20 cellular contexts compared by ENCODE assay signal in the genomic region with DNA sequence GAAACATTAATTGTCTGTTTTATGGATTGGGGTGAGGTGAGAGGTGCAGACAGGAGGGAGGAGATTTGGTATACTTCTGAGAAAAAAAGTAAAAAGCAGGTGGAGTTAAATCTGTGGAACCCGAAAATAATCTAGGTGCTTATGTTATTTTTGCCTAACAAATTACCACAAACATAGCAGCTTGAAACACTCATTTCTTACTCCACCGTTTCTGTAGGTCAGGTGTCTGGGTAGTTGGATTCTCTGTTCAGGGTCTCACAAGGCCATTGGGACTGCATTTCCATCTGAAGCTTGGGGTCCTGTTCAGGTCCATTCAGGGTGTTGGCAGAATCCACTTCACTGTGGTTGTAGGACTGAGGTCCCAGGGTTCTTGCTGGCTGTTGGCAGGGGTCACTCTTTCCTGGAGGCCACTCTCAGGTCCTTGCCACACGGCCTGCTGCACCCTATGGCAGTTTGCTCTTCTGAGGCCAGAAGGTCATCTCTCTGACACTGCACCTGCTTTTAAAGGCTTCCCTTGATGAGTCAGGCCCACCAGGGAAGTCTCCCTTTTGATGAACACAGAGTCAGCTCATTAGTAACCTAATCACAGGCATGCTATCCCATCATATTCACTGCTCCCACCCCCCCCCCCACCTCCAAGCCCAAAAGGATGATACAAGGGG.
DNase-seq lines count a peak whose midpoint lies in the region; ATAC-seq and TF ChIP-seq lines count a peak whose summit lies in the region.
"Had no signal": no experiment of that assay in that cellular context is flagged by ENCODE, and none has a peak within 500 bp of the region (broad histone marks: within the 10 kb centered on the region; RNA-seq: fewer than 3 reads in every experiment).

No MANE protein-coding gene starts in this region.

- H3K27ac ChIP-seq in HEK293 (ENCODE audit: extremely low read depth, low read depth, low read length): no peak overlapping the region
- H3K27ac ChIP-seq: prostate gland, vagina had no signal

- peaks cover 21% of the 10 kb centered on the region for H3K4me1 ChIP-seq in HEK293 (ENCODE audit: control insufficient read depth, insufficient read depth, low read length)
- H3K4me1 ChIP-seq: prostate gland had no signal

- in situ Hi-C loops in KBM-7 (cut with MboI; ENCODE audit: low pct_unique_long_range_greater_than_20kb, low sequenced_read_pairs): no loop called here

- H3K9me3 ChIP-seq in HEK293 (ENCODE audit: control insufficient read depth, insufficient read depth, low read depth, low read length) (no peaks in the 10 kb centered on the region), MG63 (no peaks in the 10 kb centered on the region)
- H3K9me3 ChIP-seq: prostate gland, spleen, vagina had no signal

- POLR2A ChIA-PET in HEK293 (lab: Yijun Ruan, JAX): no interaction called here

- ATAC-seq in GM18517 (IDR thresholded peaks at IDR 0.05; ENCODE audit: unreplicated experiment) (peak; percentile 54), HG03354 (IDR thresholded peaks at IDR 0.05; ENCODE audit: poor library complexity, severe bottlenecking, unreplicated experiment) (peak; percentile 45)
- ATAC-seq in activated CD4-positive, CD25-positive, alpha-beta regulatory T cell treated with anti-CD3 and anti-CD28 coated beads, Interleukin-2, amount 50 U/mL, for 24 hours: no peak
- ATAC-seq: SK-N-SH treated with all-trans-retinoic acid at 6 μM for 48 hours; stimulated activated naive CD8-positive, alpha-beta T cell treated with anti-CD3 and anti-CD28 coated beads, Interleukin-15, amount 100 ng/mL, for 72 hours had no signal

- H3K36me3 ChIP-seq in HEK293 (ENCODE audit: control insufficient read depth in 2 of 2, insufficient read depth in 1 of 2, low read length in 2 of 2) (no peaks in the 10 kb centered on the region), MG63 (peaks cover 71% of the 10 kb centered on the region)
- H3K36me3 ChIP-seq: prostate gland, spleen, vagina had no signal

- H3K4me3 ChIP-seq in HEK293 (ENCODE audit: low read depth, low read length) (no peak overlapping the region), MG63 (no peak overlapping the region)
- H3K4me3 ChIP-seq: prostate gland, spleen, vagina had no signal

- intact Hi-C loops in posterior cingulate gyrus (cut with DNase I): no loop called here

- DNase-seq in islet precursor cell: peak; percentile 52
- no peak for DNase-seq in posterior cingulate gyrus
- DNase-seq in KBM-7: no peak
- DNase-seq in MG63: no peak
- DNase-seq: activated CD4-positive, alpha-beta memory T cell treated with anti-CD3 and anti-CD28 coated beads, Interleukin-2, amount 10 ng/mL, durations not matched to agents 7 days and 5 days; amygdala; foreskin melanocyte; GOT3; naive B cell; NCI-H1694 treated with DMSO at 0.1 percent for 48 hours; NCI-H510A; spleen; stimulated activated naive CD8-positive, alpha-beta T cell treated with anti-CD3 and anti-CD28 coated beads, Interleukin-15, amount 100 ng/mL, for 72 hours had no signal

- TF ChIP-seq CTCF in HEK293 (tag by site-specific recombination; IDR thresholded peaks at IDR 0.05): no peak

- CTCF ChIA-PET in HEK293 (lab: Yijun Ruan, JAX): interaction anchor here (1.0 kb wide), 1 partner anchor 117 kb away, joined by 4 read pairs; no protein-coding TSS in a partner anchor

- no peaks in the 10 kb centered on the region for H3K27me3 ChIP-seq in MG63
- H3K27me3 ChIP-seq: spleen, vagina had no signal

TF ChIP-seq in HEK293, 187 proteins besides CTCF, POLR2A, EP300 and RAD21:
- peak; percentile 46; the same call in 1 of the 2 replicates for TF ChIP-seq ZNF10 (tag by site-specific recombination; IDR thresholded peaks at IDR 0.05)
- TF ChIP-seq, protein P1, sequence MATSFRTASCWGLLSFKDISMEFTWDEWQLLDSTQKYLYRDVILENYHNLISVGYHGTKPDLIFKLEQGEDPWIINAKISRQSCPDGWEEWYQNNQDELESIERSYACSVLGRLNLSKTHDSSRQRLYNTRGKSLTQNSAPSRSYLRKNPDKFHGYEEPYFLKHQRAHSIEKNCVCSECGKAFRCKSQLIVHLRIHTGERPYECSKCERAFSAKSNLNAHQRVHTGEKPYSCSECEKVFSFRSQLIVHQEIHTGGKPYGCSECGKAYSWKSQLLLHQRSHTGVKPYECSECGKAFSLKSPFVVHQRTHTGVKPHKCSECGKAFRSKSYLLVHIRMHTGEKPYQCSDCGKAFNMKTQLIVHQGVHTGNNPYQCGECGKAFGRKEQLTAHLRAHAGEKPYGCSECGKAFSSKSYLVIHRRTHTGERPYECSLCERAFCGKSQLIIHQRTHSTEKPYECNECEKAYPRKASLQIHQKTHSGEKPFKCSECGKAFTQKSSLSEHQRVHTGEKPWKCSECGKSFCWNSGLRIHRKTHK (tag by site-specific recombination; IDR thresholded peaks at IDR 0.05): no peak

Comparison
In these comparisons a context has a peak if more than half of its experiments do, and no peak if none do; other contexts are left out.
1. ATAC-seq: peak in GM18517 (single experiment) and HG03354 (single experiment); none in activated CD4-positive, CD25-positive, alpha-beta regulatory T cell treated with anti-CD3 and anti-CD28 coated beads, Interleukin-2, amount 50 U/mL, for 24 hours (0 of 2).